Comparison of ENCODE assay signal across 11 cellular contexts in the genomic region with DNA sequence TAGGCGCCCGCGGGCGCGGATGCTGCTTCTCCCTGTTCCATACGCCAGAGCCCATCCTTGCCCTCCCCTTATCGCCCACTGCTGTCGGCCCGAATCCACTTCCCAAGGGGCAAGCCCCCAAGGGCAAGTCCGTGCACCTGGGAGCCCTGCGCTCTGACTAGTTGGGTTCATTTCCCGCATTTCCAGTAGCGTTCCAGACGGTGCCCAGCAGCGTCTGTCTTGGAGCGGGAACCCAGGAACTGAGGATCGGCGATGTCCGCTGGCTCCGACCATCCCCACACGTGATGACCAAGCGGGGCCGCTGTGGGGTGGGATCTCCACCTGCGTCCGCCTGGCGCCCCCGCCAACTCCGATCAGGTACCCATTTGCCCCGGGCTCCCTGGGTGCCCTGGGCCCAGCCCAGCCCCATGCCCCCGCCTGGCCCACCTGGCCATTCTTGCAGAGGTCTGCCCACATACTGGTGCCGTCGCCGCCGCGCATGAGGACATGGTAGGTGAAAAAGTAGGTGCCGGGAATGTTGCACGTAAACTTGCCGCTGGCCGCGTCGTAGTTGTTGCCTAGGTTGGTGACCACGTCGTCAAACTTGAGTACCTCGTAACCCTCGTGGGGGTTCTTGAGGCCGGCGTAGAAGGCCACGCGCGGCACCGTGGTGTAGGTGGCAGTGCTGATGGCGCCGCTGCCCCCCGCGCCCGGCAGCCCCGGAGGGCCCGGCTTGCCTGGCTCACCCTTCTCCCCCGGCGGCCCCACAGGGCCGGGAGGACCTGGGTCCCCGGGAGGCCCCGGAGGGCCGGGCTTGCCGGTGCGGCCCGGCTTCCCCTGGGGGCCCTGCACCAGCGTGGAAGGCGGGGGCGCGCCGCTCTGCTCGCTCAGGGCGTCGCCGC. TPM values are rescaled to one million over a fixed set of nuclear protein-coding genes. Genes with fewer than 3 reads are reported as not detected.
DNase-seq lines count a peak whose midpoint lies in the region; ATAC-seq and TF ChIP-seq lines count a peak whose summit lies in the region.
"Had no signal": no experiment of that assay in that cellular context is flagged by ENCODE, and none has a peak within 500 bp of the region (broad histone marks: within the 10 kb centered on the region; RNA-seq: fewer than 3 reads in every experiment).

No MANE protein-coding gene starts in this region.

- peaks cover 31% of the 10 kb centered on the region for H3K27me3 ChIP-seq in H9 (ENCODE audit: insufficient read depth, low read length)
- peaks cover 38% of the 10 kb centered on the region for H3K27me3 ChIP-seq in effector memory CD4-positive, alpha-beta T cell (replicated peaks; ENCODE audit: control insufficient read depth, insufficient read depth, low read length, poor library complexity, severe bottlenecking)
- H3K27me3 ChIP-seq in neuronal stem cell (ENCODE audit: control insufficient read depth in 3 of 3, insufficient read depth in 3 of 3, low read depth in 1 of 3, low read length in 3 of 3) = peaks cover 23 to 73% (median 62%) of the 10 kb centered on the region in 3 experiments

- WGBS in H9 (ENCODE audit: extremely low coverage, insufficient read length, low lambda C conversion rate) = no CpG with 5 or more reads among the region's 76 CpGs
- no CpG with 5 or more reads among the region's 76 CpGs for WGBS in neuronal stem cell (ENCODE audit: extremely low coverage in 2 of 2, insufficient read length in 2 of 2, insufficient replicate concordance in 1 of 2), 2 donors

- H3K9me3 Mint-ChIP-seq in H9 = peaks cover 0 to 2% of the 10 kb centered on the region in 2 experiments; a peak in 1 of 5 replicates

- H4K20me1 ChIP-seq in H9 (ENCODE audit: control insufficient read depth, insufficient read depth, insufficient read length) = no peaks in the 10 kb centered on the region

- peaks cover 31% of the 10 kb centered on the region for H3K23me2 ChIP-seq in H9 (ENCODE audit: insufficient read length, low read depth, low read length, poor library complexity, severe bottlenecking)

- no peak overlapping the region for H4K5ac ChIP-seq in H9 (ENCODE audit: insufficient read length, low read depth, low read length)

- no peak overlapping the region for H3K56ac ChIP-seq in H9 (ENCODE audit: insufficient read length, low read depth, low read length)

- H2BK5ac ChIP-seq in H9 (ENCODE audit: insufficient read length, low read length) = no peak overlapping the region
- peak overlapping the region; percentile 82 for H2BK5ac ChIP-seq in neuronal stem cell (ENCODE audit: low read length)

- H3K79me2 ChIP-seq in H9 (ENCODE audit: insufficient read depth, low read length) = no peaks in the 10 kb centered on the region

- H2BK20ac ChIP-seq in H9 (ENCODE audit: low read depth, low read length, poor library complexity, severe bottlenecking) = no peak overlapping the region

- H3T11ph ChIP-seq in H9 (ENCODE audit: low read length) = no peak overlapping the region

- H3K4me1 Mint-ChIP-seq in H9 = peaks cover 26 to 43% of the 10 kb centered on the region in 2 experiments

- peaks cover 0 to 1% (median 0%) of the 10 kb centered on the region in 3 experiments; a peak in 1 of 7 replicates for H3K36me3 Mint-ChIP-seq in H9 (ENCODE audit: insufficient read depth in 1 of 3, low read depth in 3 of 3)

- H3K4ac ChIP-seq in H9 (ENCODE audit: low read depth, low read length) = no peak overlapping the region
- peak overlapping the region; percentile 66 for H3K4ac ChIP-seq in neuronal stem cell (ENCODE audit: low read length)

- no peak for TF ChIP-seq CTCF in H9 (conservative IDR thresholded peaks at IDR 0.05)

- H3K79me1 ChIP-seq in H9 (ENCODE audit: insufficient read depth, low read depth, low read length, poor library complexity, severe bottlenecking) = no peaks in the 10 kb centered on the region
- H3K79me1 ChIP-seq in neuronal stem cell (ENCODE audit: low read depth, low read length) = peaks cover 5% of the 10 kb centered on the region

- H3K4me3 ChIP-seq in effector memory CD4-positive, alpha-beta T cell (ENCODE audit: insufficient read depth, low read depth, low read length, poor library complexity, severe bottlenecking) = peak overlapping the region; percentile 40
- peak overlapping the region; percentile 36 to 65 for H3K4me3 ChIP-seq in neuronal stem cell (ENCODE audit: low read length in 2 of 2)

- H3K18ac ChIP-seq in H9 (ENCODE audit: insufficient read length, low read depth, low read length) (no peak overlapping the region), neuronal stem cell (ENCODE audit: low read length) (peak overlapping the region; percentile 85)

- H2AK5ac ChIP-seq in H9 (ENCODE audit: insufficient read length, low read length) (no peak overlapping the region), neuronal stem cell (ENCODE audit: low read depth, low read length) (peak overlapping the region; percentile 98)

- no peak overlapping the region for H2BK15ac ChIP-seq in H9 (ENCODE audit: low read depth, low read length)
- H2BK15ac ChIP-seq in neuronal stem cell (ENCODE audit: low read length) = peak overlapping the region; percentile 96

- H3K4me2 ChIP-seq in H9 (ENCODE audit: insufficient read depth, insufficient read length, low read length) (peak overlapping the region; percentile 67), neuronal stem cell (ENCODE audit: insufficient read depth, low read length, poor library complexity, severe bottlenecking) (peak overlapping the region; percentile 49)

- ATAC-seq in HG02884 (IDR thresholded peaks at IDR 0.05; ENCODE audit: unreplicated experiment) = no peak
- no peak for ATAC-seq in GM21723 (IDR thresholded peaks at IDR 0.05; ENCODE audit: unreplicated experiment)

- H3K14ac ChIP-seq in H9 (ENCODE audit: insufficient read depth, low read length) = no peak overlapping the region; the same call in 1 of the 2 replicates
- H3K14ac ChIP-seq in neuronal stem cell (ENCODE audit: low read length) = peak overlapping the region; percentile 94

- H3K27ac Mint-ChIP-seq in H9 = no peak overlapping the region

- H3K36me3 ChIP-seq in effector memory CD4-positive, alpha-beta T cell (ENCODE audit: control insufficient read depth, insufficient read depth, low read length) = no peaks in the 10 kb centered on the region
- H3K36me3 ChIP-seq in neuronal stem cell (replicated peaks in 1 of 2; ENCODE audit: control insufficient read depth in 2 of 2, insufficient read depth in 2 of 2, low read length in 2 of 2) = no peaks in the 10 kb centered on the region
- H3K36me3 ChIP-seq: neutrophil had no signal

- H2BK12ac ChIP-seq in H9 (ENCODE audit: insufficient read length, low read depth, low read length) (no peak overlapping the region), neuronal stem cell (ENCODE audit: low read length) (peak overlapping the region; percentile 12)

- peak; percentile 57 for DNase-seq in DMS 273 (lab: John Stamatoyannopoulos, UW; ENCODE audit: unreplicated experiment)
- DNase-seq in DMS 273 treated with DMSO at 0.1 percent for 48 hours (lab: John Stamatoyannopoulos, UW) = no peak
- DNase-seq in H9 = peak; percentile 64
- DNase-seq in effector memory CD4-positive, alpha-beta T cell = no peak
- no peak for DNase-seq in neuronal stem cell (ENCODE audit: low spot score)
- no peak for DNase-seq in foreskin melanocyte

- H3K23ac ChIP-seq in H9 (ENCODE audit: insufficient read length, low read depth, low read length) = no peak overlapping the region
- H3K23ac ChIP-seq in neuronal stem cell (ENCODE audit: low read depth, low read length, poor library complexity) = peak overlapping the region; percentile 91

- H2AFZ ChIP-seq in H9 (ENCODE audit: low read length) (no peak overlapping the region), neuronal stem cell (ENCODE audit: low read length) (peak overlapping the region; percentile 84)

- H3K9ac ChIP-seq in H9 (ENCODE audit: extremely low read depth, insufficient read length, low read length) = no peak overlapping the region
- peak overlapping the region; percentile 70 for H3K9ac ChIP-seq in neuronal stem cell (ENCODE audit: low read depth, low read length, poor library complexity)

- no peaks in the 10 kb centered on the region for H3K9me3 ChIP-seq in H9 (ENCODE audit: control insufficient read depth, low read depth, low read length)
- H3K9me3 ChIP-seq in effector memory CD4-positive, alpha-beta T cell (ENCODE audit: control insufficient read depth, low read length) = no peaks in the 10 kb centered on the region
- no peaks in the 10 kb centered on the region for H3K9me3 ChIP-seq in neuronal stem cell (replicated peaks in 1 of 2; ENCODE audit: control insufficient read depth in 2 of 2, insufficient read depth in 1 of 2, low read depth in 1 of 2, low read length in 2 of 2)
- H3K9me3 ChIP-seq: neutrophil had no signal

- peaks cover 84% of the 10 kb centered on the region for H3K27me3 Mint-ChIP-seq in H9 (ENCODE audit: low read depth)

- H3K27ac ChIP-seq in H9 (ENCODE audit: insufficient read length, low read depth, low read length) (no peak overlapping the region), neuronal stem cell (replicated peaks; ENCODE audit: low read length) (no peak overlapping the region)
- no peak overlapping the region for H3K27ac ChIP-seq in effector memory CD4-positive, alpha-beta T cell (ENCODE audit: insufficient read depth, low read length, poor library complexity, severe bottlenecking)
- H3K27ac ChIP-seq: 22Rv1, neutrophil, RWPE1 had no signal

- no peak overlapping the region for H4K91ac ChIP-seq in H9 (ENCODE audit: insufficient read length, low read depth, low read length)
- no peak overlapping the region for H4K91ac ChIP-seq in neuronal stem cell (ENCODE audit: low read depth, low read length, poor library complexity)

- H3K4me1 ChIP-seq in H9 (ENCODE audit: insufficient read depth, low read length) = no peaks in the 10 kb centered on the region; the same call in 1 of the 2 replicates
- H3K4me1 ChIP-seq in effector memory CD4-positive, alpha-beta T cell (ENCODE audit: control insufficient read depth, insufficient read depth, low read length, poor library complexity, severe bottlenecking) = peaks cover 34% of the 10 kb centered on the region
- peaks cover 19% of the 10 kb centered on the region in 2 donors for H3K4me1 ChIP-seq in neuronal stem cell (ENCODE audit: control insufficient read depth in 2 of 2, insufficient read depth in 1 of 2, low read depth in 1 of 2, low read length in 2 of 2)

- H2BK120ac ChIP-seq in H9 (ENCODE audit: low read depth, low read length, poor library complexity, severe bottlenecking) (no peak overlapping the region), neuronal stem cell (ENCODE audit: low read depth, low read length) (peak overlapping the region; percentile 61)

- peak overlapping the region; percentile 41 to 77 for H3K4me3 Mint-ChIP-seq in H9

- H4K8ac ChIP-seq in H9 (replicated peaks; ENCODE audit: insufficient read length, low read depth, low read length) (no peak overlapping the region), neuronal stem cell (ENCODE audit: low read depth, low read length) (no peak overlapping the region)

RNA-seq across cellular contexts. Expression of gene C1QL1, which starts 0.8 kb away (rescaled TPM):
- 6.0 and 6.4 TPM in 2 replicates for total RNA-seq in H9 (2021)
- 8.7 TPM for polyA plus RNA-seq in neuronal stem cell (2013, experiment 1 of 2)
- 8.7 TPM for polyA plus RNA-seq in neuronal stem cell (2013, experiment 2 of 2)

RNA-seq across cellular contexts. Expression of gene KIF18B, which starts 19.7 kb away (rescaled TPM):
- total RNA-seq in H9 (2021) = 51.8 and 52.6 TPM in 2 replicates
- polyA plus RNA-seq in neuronal stem cell (2013, experiment 1 of 2) = 32.8 TPM
- 32.5 TPM for polyA plus RNA-seq in neuronal stem cell (2013, experiment 2 of 2)

RNA-seq across cellular contexts. Expression of gene GFAP, which starts 52.0 kb away (rescaled TPM):
- 1.1 and 1.2 TPM in 2 replicates for total RNA-seq in H9 (2021)
- 0.20 TPM for polyA plus RNA-seq in neuronal stem cell (2013, experiment 1 of 2)
- polyA plus RNA-seq in neuronal stem cell (2013, experiment 2 of 2) = 0.17 TPM

Comparison
In these comparisons a context has a peak if more than half of its experiments do, and no peak if none do; other contexts are left out.
1. DNase-seq: peak in DMS 273 (single experiment) and H9 (single experiment); none in DMS 273 treated with DMSO at 0.1 percent for 48 hours (single experiment), effector memory CD4-positive, alpha-beta T cell (0 of 3), neuronal stem cell (single experiment) and foreskin melanocyte (single experiment).